In the genomic region with DNA sequence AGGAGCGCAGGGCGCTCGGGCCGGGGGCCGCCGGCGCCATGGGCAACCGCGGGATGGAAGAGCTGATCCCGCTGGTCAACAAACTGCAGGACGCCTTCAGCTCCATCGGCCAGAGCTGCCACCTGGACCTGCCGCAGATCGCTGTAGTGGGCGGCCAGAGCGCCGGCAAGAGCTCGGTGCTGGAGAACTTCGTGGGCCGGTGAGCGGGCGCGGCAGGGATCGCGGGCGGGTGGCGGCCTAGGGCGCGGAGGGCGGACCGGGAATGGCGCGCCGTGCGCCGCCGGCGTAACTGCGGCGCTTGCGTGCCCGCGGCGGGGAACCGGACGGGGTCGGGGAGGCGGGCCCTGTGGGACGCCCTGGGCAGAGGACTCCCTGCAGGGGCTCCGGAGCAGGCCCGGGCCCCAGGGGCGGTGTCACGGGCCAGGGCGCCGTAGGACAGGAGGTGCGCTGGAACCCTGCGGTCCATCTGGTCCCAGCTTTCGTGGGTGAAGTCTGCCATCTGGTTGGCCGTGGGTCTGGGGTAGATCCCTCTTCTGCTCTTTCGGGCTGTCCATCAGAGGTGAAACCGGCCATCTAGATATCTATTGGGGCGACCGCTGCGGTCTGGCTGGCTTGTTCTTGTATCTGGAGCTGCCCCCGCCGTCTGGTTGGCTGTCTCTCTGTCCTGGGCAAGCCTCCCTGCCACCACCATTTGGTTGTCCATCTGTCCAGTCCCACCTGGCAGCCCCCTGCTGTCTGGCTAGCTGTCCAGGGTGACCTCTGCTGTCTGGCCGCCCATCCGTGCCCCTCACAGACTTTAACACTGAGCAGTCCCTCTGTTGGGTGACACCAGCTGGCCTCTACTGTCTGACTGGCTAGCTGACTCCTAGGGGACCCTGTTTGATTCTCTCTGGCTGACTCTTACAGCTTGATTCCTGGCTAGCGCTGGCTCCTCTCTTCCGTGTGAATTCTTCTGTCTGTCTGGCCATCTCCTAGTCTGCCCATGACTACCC, we compare ENCODE assay signal across 8 cellular contexts. TPM values are rescaled to one million over a fixed set of nuclear protein-coding genes. Genes with fewer than 3 reads are reported as not detected.
DNase-seq lines count a peak whose midpoint lies in the region; ATAC-seq and TF ChIP-seq lines count a peak whose summit lies in the region.

No MANE protein-coding gene starts in this region.

- peak overlapping the region; percentile 80 to 93 for H3K27ac ChIP-seq in SK-N-SH (ENCODE audit: low read depth in 2 of 2, low read length in 1 of 2)
- H3K27ac ChIP-seq in adrenal gland = peak overlapping the region; percentile 73 to 99 (median 94)
- H3K27ac ChIP-seq in hepatocyte = peak overlapping the region; percentile 89
- peak overlapping the region; percentile 82 to 99 (median 94) for H3K27ac ChIP-seq in gastrocnemius medialis

- TF ChIP-seq CTCF in SK-N-SH (IDR thresholded peaks at IDR 0.05) = no peak
- no peak for TF ChIP-seq CTCF in adrenal gland (IDR thresholded peaks at IDR 0.05)
- TF ChIP-seq CTCF in hepatocyte (IDR thresholded peaks at IDR 0.05; ENCODE audit: poor library complexity) = no peak
- TF ChIP-seq CTCF in gastrocnemius medialis (IDR thresholded peaks at IDR 0.05 in 4 of 5, conservative IDR thresholded peaks at IDR 0.05 in 1 of 5) = peak in 1 of 5 experiments; percentile 14

- H3K9me2 ChIP-seq in SK-N-SH (no peaks in the 10 kb centered on the region), hepatocyte (replicated peaks; ENCODE audit: insufficient read depth) (no peaks in the 10 kb centered on the region)

- DNase-seq in NCI-H2107 (lab: John Stamatoyannopoulos, UW) = peak; percentile 7
- DNase-seq in NCI-H2107 treated with DMSO at 0.1 percent for 48 hours (lab: John Stamatoyannopoulos, UW; ENCODE audit: unreplicated experiment) = no peak
- DNase-seq in SK-N-SH = peak; percentile 70
- peak; percentile 41 to 72 (median 53) for DNase-seq in adrenal gland
- peak; percentile 74 for DNase-seq in hepatocyte (ENCODE audit: low spot score)
- peak in 1 of 2 donors; percentile 36 for DNase-seq in gastrocnemius medialis
- DNase-seq in GF-D8 (lab: John Stamatoyannopoulos, UW) = no peak

- H3K4me2 ChIP-seq in SK-N-SH (peak overlapping the region; percentile 97), hepatocyte (peak overlapping the region; percentile 93)

- in situ Hi-C loops in gastrocnemius medialis (cut with MboI; ENCODE audit: low sequenced_read_pairs in 4 of 4) = loop anchor here in 2 of 4 donors (5.0 kb wide), 2 partner anchors 49 to 149 kb away; no protein-coding TSS in a partner anchor

- H3K9ac ChIP-seq in SK-N-SH = peak overlapping the region; percentile 95

- H3K4me3 ChIP-seq in SK-N-SH (ENCODE audit: low read depth in 2 of 2, low read length in 1 of 2) (peak overlapping the region; percentile 74 to 98), adrenal gland (peak overlapping the region; percentile 26 to 100 (median 90)), hepatocyte (peak overlapping the region; percentile 78), gastrocnemius medialis (peak overlapping the region; percentile 71 to 98 (median 82))

- H3K36me3 ChIP-seq in SK-N-SH (replicated peaks in 1 of 2; ENCODE audit: control insufficient read depth in 1 of 2, insufficient read depth in 2 of 2, low read length in 1 of 2) (peaks cover 0 to 5% of the 10 kb centered on the region in 2 experiments), adrenal gland (replicated peaks in 1 of 2) (no peaks in the 10 kb centered on the region), hepatocyte (replicated peaks; ENCODE audit: insufficient read depth, low read depth) (no peaks in the 10 kb centered on the region), gastrocnemius medialis (peaks cover 0 to 2% of the 10 kb centered on the region in 2 donors)

- TF ChIP-seq POLR2A in adrenal gland (IDR thresholded peaks at IDR 0.05) (peak in 1 of 2 donors; percentile 24), gastrocnemius medialis (IDR thresholded peaks at IDR 0.05) (peak in 1 of 2 donors; percentile 7)

- peaks cover 56% of the 10 kb centered on the region for H3K79me2 ChIP-seq in SK-N-SH (ENCODE audit: insufficient read depth)
- H3K79me2 ChIP-seq in hepatocyte = peaks cover 53% of the 10 kb centered on the region

- peaks cover 6% of the 10 kb centered on the region for H3F3A ChIP-seq in SK-N-SH (replicated peaks; ENCODE audit: insufficient read depth)

- peak; percentile 1 for ATAC-seq in HG03039 (IDR thresholded peaks at IDR 0.05; ENCODE audit: unreplicated experiment)
- ATAC-seq in gastrocnemius medialis = peak; percentile 16

- no peak for TF ChIP-seq EP300 in SK-N-SH (IDR thresholded peaks at IDR 0.05; ENCODE audit: borderline replicate concordance in 1 of 2, low read depth in 1 of 2, low read length in 1 of 2)

- H4K20me1 ChIP-seq in SK-N-SH (ENCODE audit: insufficient read depth) (peaks cover 51% of the 10 kb centered on the region), hepatocyte (ENCODE audit: insufficient read depth, poor library complexity, severe bottlenecking) (peaks cover 52% of the 10 kb centered on the region)

- intact Hi-C loops in adrenal gland (cut with DNase I) = loop anchor here (2.0 to 10.0 kb wide), 4 partner anchors 50 to 149 kb away; no protein-coding TSS in a partner anchor
- intact Hi-C loops in gastrocnemius medialis (cut with DNase I; ENCODE audit: low total_unique reads) = no loop called here

- H2AFZ ChIP-seq in SK-N-SH (ENCODE audit: low read depth) (peak overlapping the region; percentile 72; the same call in 1 of the 2 replicates), hepatocyte (peak overlapping the region; percentile 52)

- POLR2A ChIA-PET in SK-N-SH (lab: Yijun Ruan, JAX) = interaction anchor here (1.4 to 1.9 kb wide), 3 partner anchors 48 to 117 kb away, joined by 5 to 8 read pairs (median 6); partner anchors contain the start of gene TMED1

- CTCF ChIA-PET in SK-N-SH (lab: Yijun Ruan, JAX) = interaction anchor here (0.6 to 5.9 kb wide), 34 partner anchors 9 to 201 kb away, joined by 3 to 74 read pairs (median 5); partner anchors contain the start of genes QTRT1, S1PR5 and TMED1

- H3K9me3 ChIP-seq in SK-N-SH (no peaks in the 10 kb centered on the region), adrenal gland (replicated peaks in 1 of 3) (no peaks in the 10 kb centered on the region), hepatocyte (ENCODE audit: low read depth) (no peaks in the 10 kb centered on the region), gastrocnemius medialis (no peaks in the 10 kb centered on the region)

- H3K4me1 ChIP-seq in SK-N-SH (ENCODE audit: control insufficient read depth in 1 of 2, insufficient read depth in 2 of 2, low read depth in 1 of 2, low read length in 1 of 2) (peaks cover 4 to 13% of the 10 kb centered on the region in 2 experiments; a peak in 1 of 4 replicates), adrenal gland (replicated peaks in 1 of 2) (peaks cover 18 to 41% of the 10 kb centered on the region in 2 donors), hepatocyte (ENCODE audit: insufficient read depth) (peaks cover 14% of the 10 kb centered on the region), gastrocnemius medialis (peaks cover 25 to 27% of the 10 kb centered on the region in 2 donors)

- no peak for TF ChIP-seq RAD21 in SK-N-SH (IDR thresholded peaks at IDR 0.05; ENCODE audit: low read length)

- H3K27me3 ChIP-seq in SK-N-SH (ENCODE audit: insufficient read depth) (no peaks in the 10 kb centered on the region), adrenal gland (no peaks in the 10 kb centered on the region), hepatocyte (no peaks in the 10 kb centered on the region), gastrocnemius medialis (no peaks in the 10 kb centered on the region)

- WGBS in SK-N-SH (ENCODE audit: low lambda C conversion rate) = 2% methylated on average over 14 of the region's 70 CpGs
- WGBS in adrenal gland, 4 donors = 0 to 4% (median 0%) methylated on average over 6 to 69 of the region's 70 CpGs
- 1% methylated on average over 26 of the region's 70 CpGs for WGBS in hepatocyte (ENCODE audit: low lambda C conversion rate, missing lambda C conversion rate)

TF ChIP-seq in SK-N-SH, 30 proteins besides CTCF, POLR2A, EP300 and RAD21:
- TF ChIP-seq NRF1 (IDR thresholded peaks at IDR 0.05; ENCODE audit: low read depth, low read length) = 0 out of 2 replicates have a peak, but pooled peaks have one; percentile 24
- no peak for TF ChIP-seq JUND (IDR thresholded peaks at IDR 0.05)
- 0 out of 2 replicates have a peak, but pooled peaks have one; percentile 7 for TF ChIP-seq MXI1 (IDR thresholded peaks at IDR 0.05; ENCODE audit: low read depth, low read length)

RNA-seq across cellular contexts. Expression of gene DNM2, which starts 0.6 kb away (rescaled TPM):
- polyA plus RNA-seq in SK-N-SH (2012; rRNA removed) (52.5 and 53.6 TPM in 2 replicates), adrenal gland (100 to 1,000 TPM; 103 to 157 (median 124) TPM), hepatocyte (130 and 132 TPM in 2 replicates)
- polyA plus RNA-seq in SK-N-SH (2012; cell fraction: cytosol; rRNA removed) = 20.5 and 31.8 TPM in 2 replicates
- 159 and 212 TPM in 2 replicates for polyA plus RNA-seq in SK-N-SH (2012; cell fraction: nucleus; rRNA removed)
- total RNA-seq in adrenal gland (100 to 1,000 TPM; 134 to 196 (median 170) TPM), hepatocyte (87.9 and 93.9 TPM in 2 replicates), gastrocnemius medialis (100 to 1,000 TPM in 3 of 4 donors, 10 to 100 TPM in 1; 76.2 to 131 (median 108) TPM)

RNA-seq across cellular contexts. Expression of gene QTRT1, which starts 17.3 kb away (rescaled TPM):
- 108 and 115 TPM in 2 replicates for polyA plus RNA-seq in SK-N-SH (2012; rRNA removed)
- 28.1 and 48.7 TPM in 2 replicates for polyA plus RNA-seq in SK-N-SH (2012; cell fraction: cytosol; rRNA removed)
- polyA plus RNA-seq in SK-N-SH (2012; cell fraction: nucleus; rRNA removed) = 464 and 520 TPM in 2 replicates
- 10 to 100 TPM; 16.4 to 82.7 (median 44.5) TPM for total RNA-seq in adrenal gland
- 100 to 1,000 TPM in 2 of 3 donors, 1 to 10 TPM in 1; 8.1 to 466 (median 422) TPM for polyA plus RNA-seq in adrenal gland
- total RNA-seq in hepatocyte = 19.5 and 21.7 TPM in 2 replicates
- polyA plus RNA-seq in hepatocyte = 52.8 and 67.7 TPM in 2 replicates
- total RNA-seq in gastrocnemius medialis = 10 to 100 TPM in 3 of 4 donors, 1 to 10 TPM in 1; 9.5 to 25.7 (median 15.4) TPM

Comparison
In these comparisons a context has a peak if more than half of its experiments do, and no peak if none do; other contexts are left out.
1. DNase-seq: peak in NCI-H2107 (single experiment), SK-N-SH (single experiment), adrenal gland (7 of 7) and hepatocyte (single experiment); none in NCI-H2107 treated with DMSO at 0.1 percent for 48 hours (single experiment) and GF-D8 (single experiment).
2. Peak in every context shown above with its lines, with median percentiles within 50 percentile points of each other: H3K27ac ChIP-seq and H3K4me3 ChIP-seq.